In the genomic region with DNA sequence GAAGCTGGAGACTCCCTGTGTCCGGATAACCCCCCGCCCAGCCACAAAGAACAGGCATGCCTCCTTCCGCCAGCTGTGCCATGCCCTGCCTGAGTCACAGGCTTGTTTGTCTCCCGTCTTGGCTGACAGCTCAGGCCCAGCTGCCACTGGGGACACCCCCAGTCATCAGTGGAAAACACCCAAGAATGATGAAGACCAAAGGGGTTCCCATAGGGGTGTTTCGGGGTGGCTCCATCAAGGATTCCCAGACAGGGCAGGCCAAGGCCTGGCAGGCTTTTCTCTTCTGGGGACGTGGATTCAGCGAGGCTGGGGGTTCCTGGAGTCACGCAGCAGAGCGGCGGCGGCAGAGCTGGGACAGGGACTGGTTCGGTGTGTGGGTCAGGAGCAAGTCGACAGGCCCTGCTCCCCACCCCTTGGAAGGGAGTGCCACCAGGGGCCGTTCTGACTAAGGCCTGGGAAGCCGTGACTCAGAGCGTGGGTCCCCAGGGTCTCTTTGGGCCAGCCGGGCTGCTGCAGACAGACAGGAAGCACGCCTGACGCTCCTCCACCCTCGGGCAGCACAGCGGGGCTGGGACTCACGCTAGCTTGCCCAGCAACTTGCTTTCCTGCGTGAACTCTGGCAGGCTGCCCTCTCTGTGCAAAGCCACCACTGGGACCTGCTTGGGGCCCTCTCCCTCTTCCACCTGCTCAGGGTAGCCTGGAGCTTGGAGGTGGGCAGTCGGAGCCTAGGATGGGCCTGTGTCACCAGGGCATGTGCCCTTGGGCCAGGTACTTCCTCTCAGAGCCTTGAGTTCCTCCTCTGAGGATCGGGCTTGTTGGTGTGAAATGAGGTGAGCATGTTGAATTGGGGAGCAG, we compare ENCODE assay signal across 8 cellular contexts. TPM values are rescaled to one million over a fixed set of nuclear protein-coding genes. Genes with fewer than 3 reads are reported as not detected.
DNase-seq lines count a peak whose midpoint lies in the region; ATAC-seq and TF ChIP-seq lines count a peak whose summit lies in the region.
"Not testable (repeated sequence)": the region's sequence is repeated elsewhere in the genome, so short reads cannot be mapped to it uniquely, and the experiment has no call there.

No MANE protein-coding gene starts in this region.

- intact Hi-C loops in MCF 10A (cut with micrococcal nuclease) = loop anchor here (2.0 to 5.0 kb wide), 3 partner anchors 54 to 428 kb away; partner anchors contain the start of genes ADAMTS7 and MORF4L1
- intact Hi-C loops in sciatic nerve (cut with DNase I); upper lobe of right lung (cut with DNase I): not testable (repeated sequence)

- H3K9ac ChIP-seq in GM23248 = peak overlapping the region; percentile 57; the same call in 1 of the 2 replicates

- H3K4me1 ChIP-seq in GM23248 (ENCODE audit: insufficient read depth) (peaks cover 15% of the 10 kb centered on the region), upper lobe of right lung (peaks cover 15% of the 10 kb centered on the region)

- 48 to 51% methylated on average over 20 to 23 of the region's 25 CpGs for WGBS in GM23248 (ENCODE audit: low coverage in 1 of 2, low lambda C conversion rate in 2 of 2, missing lambda C conversion rate in 2 of 2), 2 experiments

- not testable (repeated sequence) for H2AFZ ChIP-seq in GM23248

- not testable (repeated sequence) for H3K4me2 ChIP-seq in GM23248 (ENCODE audit: unreplicated experiment)

- in situ Hi-C loops in GM13977 (cut with MboI; ENCODE audit: low pct_unique_long_range_greater_than_20kb, low sequenced_read_pairs, unreplicated experiment); GM23248 (cut with MboI): not testable (repeated sequence)

- DNase-seq in GM13977 (ENCODE audit: low spot score) (peak; percentile 71), GM23248 (peak; percentile 88), HK-2 (ENCODE audit: unreplicated experiment) (peak; percentile 66), MCF 10A (ENCODE audit: unreplicated experiment) (peak; percentile 69), hippocampal formation (lab: John Stamatoyannopoulos, UW) (peak; percentile 43 to 46), sciatic nerve (ENCODE audit: low spot score) (peak; percentile 83)
- not testable (repeated sequence) for DNase-seq in upper lobe of right lung

- POLR2A ChIA-PET in MCF 10A (lab: Yijun Ruan, JAX) = not testable (repeated sequence)

- H3F3A ChIP-seq in GM23248 (ENCODE audit: insufficient read depth) = not testable (repeated sequence)

- H4K20me1 ChIP-seq in GM23248 (ENCODE audit: insufficient read depth) = not testable (repeated sequence)

- peaks cover 17% of the 10 kb centered on the region for H3K4me1 Mint-ChIP-seq in MCF 10A (ENCODE audit: insufficient read depth, unreplicated experiment)

- H3K9me3 ChIP-seq in GM23248 (ENCODE audit: low read depth); upper lobe of right lung: not testable (repeated sequence)

- not testable (repeated sequence) for H3K9me2 ChIP-seq in GM23248 (ENCODE audit: insufficient read depth)

- H3K27ac ChIP-seq in GM23248 = peak overlapping the region; percentile 66
- H3K27ac ChIP-seq in VCaP = peak overlapping the region; percentile 51
- peak overlapping the region; percentile 53 for H3K27ac ChIP-seq in upper lobe of right lung

- not testable (repeated sequence) for BruUV-seq in MCF 10A (replicated peaks; lab: Mats Ljungman, UMichigan)

- not testable (repeated sequence) for H3K9me3 Mint-ChIP-seq in MCF 10A (ENCODE audit: unreplicated experiment)

- H3K27me3 Mint-ChIP-seq in MCF 10A (ENCODE audit: insufficient read depth, unreplicated experiment) = not testable (repeated sequence)

- ATAC-seq in sciatic nerve (peak; percentile 65), upper lobe of right lung (peak; percentile 18)

- not testable (repeated sequence) for H3K27ac Mint-ChIP-seq in MCF 10A (ENCODE audit: low read depth, unreplicated experiment)

- H3K79me2 ChIP-seq in GM23248 (ENCODE audit: insufficient read depth) = not testable (repeated sequence)

- CTCF ChIA-PET in MCF 10A (lab: Yijun Ruan, JAX) = interaction anchor here (1.1 to 1.9 kb wide), 3 partner anchors 50 to 485 kb away, joined by 3 to 4 read pairs (median 3); no protein-coding TSS in a partner anchor

- H3K36me3 ChIP-seq in GM23248 (ENCODE audit: low read depth); upper lobe of right lung: not testable (repeated sequence)

- not testable (repeated sequence) for TF ChIP-seq CTCF in GM13977 (IDR thresholded peaks at IDR 0.05; ENCODE audit: extremely low read depth, insufficient read depth, missing control alignments); VCaP (conservative IDR thresholded peaks at IDR 0.05); MCF 10A (IDR thresholded peaks at IDR 0.05; ENCODE audit: unreplicated experiment); upper lobe of right lung (IDR thresholded peaks at IDR 0.05)

- H3K27me3 ChIP-seq in GM23248 (replicated peaks; ENCODE audit: insufficient read depth); upper lobe of right lung: not testable (repeated sequence)

- H3K4me3 ChIP-seq in GM23248, upper lobe of right lung: not testable (repeated sequence)

- H3K4me3 Mint-ChIP-seq in MCF 10A (ENCODE audit: unreplicated experiment) = not testable (repeated sequence)

- not testable (repeated sequence) for H3K36me3 Mint-ChIP-seq in MCF 10A (ENCODE audit: insufficient read depth, unreplicated experiment)

RNA-seq across cellular contexts. Expression of gene ADAMTS7, which starts 54.3 kb away (rescaled TPM):
- 2.4 and 4.8 TPM in 2 replicates for total RNA-seq in GM23248 (2014; rRNA removed; shearing (Covaris generic))
- 0.70 and 0.89 TPM in 2 replicates for polyA plus RNA-seq in GM23248 (2016; fragmentation: Nextera tagmentation; extraction: Ambion mirVana)
- total RNA-seq in MCF 10A (2022) (10.7 and 10.8 TPM in 2 replicates), sciatic nerve (16.6 TPM), upper lobe of right lung (9.1 TPM)
